Comparison of ENCODE assay signal across 11 cellular contexts in the genomic region with DNA sequence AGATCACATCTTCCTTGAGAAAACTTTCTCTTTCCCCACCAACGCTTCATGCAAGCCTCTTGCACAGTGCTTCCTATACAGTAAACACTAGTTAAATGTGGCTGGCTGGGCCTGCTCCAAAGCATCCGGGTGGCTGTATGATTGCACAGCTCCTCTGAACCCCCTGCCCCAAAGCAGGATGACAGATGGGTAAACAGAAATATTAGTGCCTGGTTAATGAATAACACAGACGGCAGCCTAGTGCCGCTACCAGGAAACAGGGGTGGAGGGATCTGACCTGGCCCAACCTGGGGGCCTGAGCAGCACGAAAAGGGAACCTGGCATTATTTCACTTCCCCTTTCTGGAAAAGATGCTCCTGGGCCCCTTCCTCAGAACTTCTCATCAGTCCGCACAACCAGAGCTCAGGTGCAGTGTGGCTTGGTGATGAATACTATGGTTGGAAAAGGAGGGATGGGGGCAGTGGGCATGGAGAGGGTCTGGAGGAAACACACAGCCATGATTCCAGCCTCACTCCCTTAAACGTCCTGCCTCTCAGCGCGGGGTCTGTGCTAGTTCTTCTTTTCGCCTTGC. TPM values are rescaled to one million over a fixed set of nuclear protein-coding genes. Genes with fewer than 3 reads are reported as not detected.
DNase-seq lines count a peak whose midpoint lies in the region; ATAC-seq and TF ChIP-seq lines count a peak whose summit lies in the region.
"Had no signal": no experiment of that assay in that cellular context is flagged by ENCODE, and none has a peak within 500 bp of the region (broad histone marks: within the 10 kb centered on the region; RNA-seq: fewer than 3 reads in every experiment).

No MANE protein-coding gene starts in this region.

- peak overlapping the region in 2 of 3 donors; percentile 19 to 26 for H3K4me3 ChIP-seq in liver (ENCODE audit: low read depth in 1 of 3, low read length in 3 of 3)
- H3K4me3 ChIP-seq: psoas muscle had no signal

- peak overlapping the region; percentile 20 to 27 for H3K9ac ChIP-seq in liver (ENCODE audit: low read depth in 1 of 2, low read length in 2 of 2)

- H3K36me3 ChIP-seq in liver (ENCODE audit: control insufficient read depth in 4 of 4, insufficient read depth in 3 of 4, low read depth in 1 of 4, low read length in 3 of 4): no peaks in the 10 kb centered on the region

- no peaks in the 10 kb centered on the region for H3K27me3 ChIP-seq in liver (ENCODE audit: control insufficient read depth in 4 of 4, insufficient read depth in 4 of 4, low read length in 3 of 4)

- TF ChIP-seq CTCF in liver (IDR thresholded peaks at IDR 0.05; ENCODE audit: low read depth, low read length, missing input control): peak; percentile 3

- H3K27ac ChIP-seq in liver (ENCODE audit: low read depth in 1 of 2, low read length in 2 of 2): peak overlapping the region; percentile 96 to 98
- H3K27ac ChIP-seq: psoas muscle had no signal

- DNase-seq in DMS53 treated with DMSO at 0.1 percent for 48 hours (lab: John Stamatoyannopoulos, UW; ENCODE audit: unreplicated experiment) (peak; percentile 96), NOMO-1 treated with DMSO at 0.1 percent for 48 hours (lab: John Stamatoyannopoulos, UW; ENCODE audit: unreplicated experiment) (peak; percentile 78), GM03348 (ENCODE audit: low spot score) (no peak), medulla oblongata (ENCODE audit: extremely low spot score) (no peak)
- DNase-seq in activated CD4-positive, alpha-beta T cell treated with anti-CD3 and anti-CD28 coated beads, Interleukin-2, amount 50 U/mL, for 1 hour: no peak
- DNase-seq: DMS79 treated with DMSO at 0.1 percent for 48 hours had no signal

- WGBS in liver: 8% methylated on average over 10 of the region's 10 CpGs

- TF ChIP-seq RAD21 in liver (IDR thresholded peaks at IDR 0.05): peak; percentile 9 to 22

- ATAC-seq in HG02588 (IDR thresholded peaks at IDR 0.05; ENCODE audit: unreplicated experiment) (peak; percentile 48), GM19452 (IDR thresholded peaks at IDR 0.05; ENCODE audit: unreplicated experiment) (no peak)

- H3K4me1 ChIP-seq in liver (ENCODE audit: control insufficient read depth in 4 of 4, insufficient read depth in 4 of 4, low read length in 3 of 4): peaks cover 11 to 49% (median 36%) of the 10 kb centered on the region in 4 donors

- no peaks in the 10 kb centered on the region for H3K9me3 ChIP-seq in liver (ENCODE audit: control insufficient read depth in 4 of 4, low read length in 3 of 4)
- H3K9me3 ChIP-seq: psoas muscle had no signal

TF ChIP-seq in liver, 16 proteins besides CTCF, POLR2A, EP300 and RAD21:
- TF ChIP-seq TAF1 (conservative IDR thresholded peaks at IDR 0.05) (no peak), HNF4G (IDR thresholded peaks at IDR 0.05) (peak; percentile 13), HNF4A (conservative IDR thresholded peaks at IDR 0.05) (peak; percentile 18 to 67), EGR1 (IDR thresholded peaks at IDR 0.05; ENCODE audit: low read depth in 2 of 2) (peak in 1 of 2 donors; percentile 56), SP1 (IDR thresholded peaks at IDR 0.05) (peak; percentile 76), FOXA1 (IDR thresholded peaks at IDR 0.05) (no peak), RXRA (IDR thresholded peaks at IDR 0.05) (peak in 1 of 2 donors; percentile 63), FOXA2 (IDR thresholded peaks at IDR 0.05) (peak; percentile 45), GABPA (IDR thresholded peaks at IDR 0.05 in 1 of 2, conservative IDR thresholded peaks at IDR 0.05 in 1 of 2) (no peak)
- TF ChIP-seq, protein P1, sequence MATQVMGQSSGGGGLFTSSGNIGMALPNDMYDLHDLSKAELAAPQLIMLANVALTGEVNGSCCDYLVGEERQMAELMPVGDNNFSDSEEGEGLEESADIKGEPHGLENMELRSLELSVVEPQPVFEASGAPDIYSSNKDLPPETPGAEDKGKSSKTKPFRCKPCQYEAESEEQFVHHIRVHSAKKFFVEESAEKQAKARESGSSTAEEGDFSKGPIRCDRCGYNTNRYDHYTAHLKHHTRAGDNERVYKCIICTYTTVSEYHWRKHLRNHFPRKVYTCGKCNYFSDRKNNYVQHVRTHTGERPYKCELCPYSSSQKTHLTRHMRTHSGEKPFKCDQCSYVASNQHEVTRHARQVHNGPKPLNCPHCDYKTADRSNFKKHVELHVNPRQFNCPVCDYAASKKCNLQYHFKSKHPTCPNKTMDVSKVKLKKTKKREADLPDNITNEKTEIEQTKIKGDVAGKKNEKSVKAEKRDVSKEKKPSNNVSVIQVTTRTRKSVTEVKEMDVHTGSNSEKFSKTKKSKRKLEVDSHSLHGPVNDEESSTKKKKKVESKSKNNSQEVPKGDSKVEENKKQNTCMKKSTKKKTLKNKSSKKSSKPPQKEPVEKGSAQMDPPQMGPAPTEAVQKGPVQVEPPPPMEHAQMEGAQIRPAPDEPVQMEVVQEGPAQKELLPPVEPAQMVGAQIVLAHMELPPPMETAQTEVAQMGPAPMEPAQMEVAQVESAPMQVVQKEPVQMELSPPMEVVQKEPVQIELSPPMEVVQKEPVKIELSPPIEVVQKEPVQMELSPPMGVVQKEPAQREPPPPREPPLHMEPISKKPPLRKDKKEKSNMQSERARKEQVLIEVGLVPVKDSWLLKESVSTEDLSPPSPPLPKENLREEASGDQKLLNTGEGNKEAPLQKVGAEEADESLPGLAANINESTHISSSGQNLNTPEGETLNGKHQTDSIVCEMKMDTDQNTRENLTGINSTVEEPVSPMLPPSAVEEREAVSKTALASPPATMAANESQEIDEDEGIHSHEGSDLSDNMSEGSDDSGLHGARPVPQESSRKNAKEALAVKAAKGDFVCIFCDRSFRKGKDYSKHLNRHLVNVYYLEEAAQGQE (IDR thresholded peaks at IDR 0.05): peak; percentile 10
- TF ChIP-seq, protein P2, sequence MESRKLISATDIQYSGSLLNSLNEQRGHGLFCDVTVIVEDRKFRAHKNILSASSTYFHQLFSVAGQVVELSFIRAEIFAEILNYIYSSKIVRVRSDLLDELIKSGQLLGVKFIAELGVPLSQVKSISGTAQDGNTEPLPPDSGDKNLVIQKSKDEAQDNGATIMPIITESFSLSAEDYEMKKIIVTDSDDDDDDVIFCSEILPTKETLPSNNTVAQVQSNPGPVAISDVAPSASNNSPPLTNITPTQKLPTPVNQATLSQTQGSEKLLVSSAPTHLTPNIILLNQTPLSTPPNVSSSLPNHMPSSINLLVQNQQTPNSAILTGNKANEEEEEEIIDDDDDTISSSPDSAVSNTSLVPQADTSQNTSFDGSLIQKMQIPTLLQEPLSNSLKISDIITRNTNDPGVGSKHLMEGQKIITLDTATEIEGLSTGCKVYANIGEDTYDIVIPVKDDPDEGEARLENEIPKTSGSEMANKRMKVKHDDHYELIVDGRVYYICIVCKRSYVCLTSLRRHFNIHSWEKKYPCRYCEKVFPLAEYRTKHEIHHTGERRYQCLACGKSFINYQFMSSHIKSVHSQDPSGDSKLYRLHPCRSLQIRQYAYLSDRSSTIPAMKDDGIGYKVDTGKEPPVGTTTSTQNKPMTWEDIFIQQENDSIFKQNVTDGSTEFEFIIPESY (IDR thresholded peaks at IDR 0.05): no peak

RNA-seq across cellular contexts. Expression of a gene that starts 10.8 kb away (rescaled TPM):
- total RNA-seq in liver: under 1 TPM; 0.67 to 0.84 TPM
- under 1 TPM; 0.25 to 0.28 TPM for polyA plus RNA-seq in liver
- total RNA-seq: glomerular endothelial cell had no signal

RNA-seq across cellular contexts. Expression of a gene that starts 31.4 kb away (rescaled TPM):
- not detected for total RNA-seq in liver
- polyA plus RNA-seq in liver: not detected
- total RNA-seq: glomerular endothelial cell, psoas muscle had no signal
- polyA plus RNA-seq: psoas muscle had no signal

RNA-seq across cellular contexts. Expression of a gene that starts 54.5 kb away (rescaled TPM):
- total RNA-seq in liver: 1 to 10 TPM; 1.7 to 9.4 TPM
- polyA plus RNA-seq in liver: 1 to 10 TPM; 1.4 to 3.1 TPM
- total RNA-seq: glomerular endothelial cell had no signal

Comparison
In these comparisons a context has a peak if more than half of its experiments do, and no peak if none do; other contexts are left out.
1. DNase-seq: peak in DMS53 treated with DMSO at 0.1 percent for 48 hours (single experiment) and NOMO-1 treated with DMSO at 0.1 percent for 48 hours (single experiment); none in activated CD4-positive, alpha-beta T cell treated with anti-CD3 and anti-CD28 coated beads, Interleukin-2, amount 50 U/mL, for 1 hour (single experiment), GM03348 (single experiment) and medulla oblongata (single experiment).